ENCODE assay signal across 8 cellular contexts in genomic region chr2:202375006-202375610, GRCh38. TPM values are rescaled to one million over a fixed set of nuclear protein-coding genes. Genes with fewer than 3 reads are reported as not detected.
A peak's percentile ranks its signal among the peaks of the same experiment; 100 is the strongest.
DNase-seq lines count a peak whose midpoint lies in the region; ATAC-seq and TF ChIP-seq lines count a peak whose summit lies in the region.

No MANE protein-coding gene starts in this region.

- no peak for TF ChIP-seq CTCF in HL-60 (IDR thresholded peaks at IDR 0.05; ENCODE audit: insufficient read depth, low read length)

- peak overlapping the region; percentile 97 to 99 (median 99) for H3K4me3 Mint-ChIP-seq in T-cell

- H3K27me3 ChIP-seq in BLaER1 treated with 17β-estradiol and CSF1 and Interleukin-3, amounts not matched to agents 10 nM and 100 nM = peaks cover 23 to 53% (median 49%) of the 10 kb centered on the region in 11 experiments
- H3K27me3 ChIP-seq in HL-60 (ENCODE audit: insufficient read depth, poor library complexity, severe bottlenecking) (peaks cover 8% of the 10 kb centered on the region), rectal smooth muscle tissue (ENCODE audit: control insufficient read depth, insufficient read depth, low read length) (no peaks in the 10 kb centered on the region)

- DNase-seq in HL-60 (ENCODE audit: low read depth in 1 of 2, low spot score in 1 of 2) = peak in 1 of 2 experiments; percentile 7
- peak in 13 of 34 experiments; percentile 10 to 41 (median 24) for DNase-seq in T-cell
- DNase-seq in astrocyte of the hippocampus (ENCODE audit: low read depth, low spot score) = peak; percentile 91
- DNase-seq in hypothalamus (lab: John Stamatoyannopoulos, UW) = peak in 42 of 51 donors; percentile 2 to 68 (median 28)
- DNase-seq in GM19240 (ENCODE audit: insufficient read length, low spot score) = no peak

- POLR2A ChIA-PET in T-cell (lab: Charles Lee) = no interaction called here

- H3K4me1 Mint-ChIP-seq in T-cell = peaks cover 22 to 32% (median 23%) of the 10 kb centered on the region in 3 donors

- peak in 2 of 4 experiments; percentile 4 for ATAC-seq in T-cell (replicated peaks in 1 of 4)
- no peak for ATAC-seq in HG02763 (IDR thresholded peaks at IDR 0.05; ENCODE audit: unreplicated experiment)

- peak overlapping the region; percentile 77 to 90 (median 86) for H3K27ac ChIP-seq in BLaER1 treated with 17β-estradiol and CSF1 and Interleukin-3, amounts not matched to agents 10 nM and 100 nM
- H3K27ac ChIP-seq in HL-60 (replicated peaks) (no peak overlapping the region), rectal smooth muscle tissue (ENCODE audit: low read depth, low read length) (peak overlapping the region; percentile 98)

- H3K4me1 ChIP-seq in BLaER1 treated with 17β-estradiol and CSF1 and Interleukin-3, amounts not matched to agents 10 nM and 100 nM = peaks cover 12 to 33% (median 20%) of the 10 kb centered on the region in 10 experiments
- H3K4me1 ChIP-seq in rectal smooth muscle tissue (ENCODE audit: control insufficient read depth, insufficient read depth, low read length) = peaks cover 6% of the 10 kb centered on the region

- no peaks in the 10 kb centered on the region for H3K9me3 ChIP-seq in BLaER1 treated with 17β-estradiol and CSF1 and Interleukin-3, amounts not matched to agents 10 nM and 100 nM (replicated peaks in 1 of 11)

- H3K9me3 Mint-ChIP-seq in T-cell = no peaks in the 10 kb centered on the region

- H3K36me3 Mint-ChIP-seq in T-cell = no peaks in the 10 kb centered on the region

- no peaks in the 10 kb centered on the region for H3K36me3 ChIP-seq in BLaER1 treated with 17β-estradiol and CSF1 and Interleukin-3, amounts not matched to agents 10 nM and 100 nM
- H3K36me3 ChIP-seq in rectal smooth muscle tissue (ENCODE audit: control insufficient read depth, insufficient read depth, low read length) = no peaks in the 10 kb centered on the region

- peaks cover 0 to 36% (median 34%) of the 10 kb centered on the region in 11 experiments; a peak in 19 of 22 replicates for H4K20me1 ChIP-seq in BLaER1 treated with 17β-estradiol and CSF1 and Interleukin-3, amounts not matched to agents 10 nM and 100 nM

- H3K9ac ChIP-seq in BLaER1 treated with 17β-estradiol and CSF1 and Interleukin-3, amounts not matched to agents 10 nM and 100 nM = peak overlapping the region; percentile 81 to 92 (median 88)
- H3K9ac ChIP-seq in rectal smooth muscle tissue (ENCODE audit: low read length) = peak overlapping the region; percentile 76

- CTCF ChIA-PET in T-cell (lab: Charles Lee) = no interaction called here

- H3K4me3 ChIP-seq in BLaER1 treated with 17β-estradiol and CSF1 and Interleukin-3, amounts not matched to agents 10 nM and 100 nM = peak overlapping the region; percentile 79 to 98 (median 88)
- H3K4me3 ChIP-seq in HL-60 (replicated peaks; ENCODE audit: insufficient read depth, low read length) (peak overlapping the region; percentile 90), rectal smooth muscle tissue (ENCODE audit: low read length) (peak overlapping the region; percentile 93)

- peak overlapping the region; percentile 81 to 90 for H3K27ac Mint-ChIP-seq in T-cell

- H3K27me3 Mint-ChIP-seq in T-cell = no peaks in the 10 kb centered on the region

- peak overlapping the region; percentile 77 to 97 (median 93) for H3K4me2 ChIP-seq in BLaER1 treated with 17β-estradiol and CSF1 and Interleukin-3, amounts not matched to agents 10 nM and 100 nM

RNA-seq across cellular contexts. Expression of gene BMPR2, which starts 1.0 kb away (rescaled TPM):
- total RNA-seq in T-cell = 10 to 100 TPM; 15.1 to 20.9 (median 17.1) TPM
